21 cellular contexts compared by ENCODE assay signal in the genomic region with DNA sequence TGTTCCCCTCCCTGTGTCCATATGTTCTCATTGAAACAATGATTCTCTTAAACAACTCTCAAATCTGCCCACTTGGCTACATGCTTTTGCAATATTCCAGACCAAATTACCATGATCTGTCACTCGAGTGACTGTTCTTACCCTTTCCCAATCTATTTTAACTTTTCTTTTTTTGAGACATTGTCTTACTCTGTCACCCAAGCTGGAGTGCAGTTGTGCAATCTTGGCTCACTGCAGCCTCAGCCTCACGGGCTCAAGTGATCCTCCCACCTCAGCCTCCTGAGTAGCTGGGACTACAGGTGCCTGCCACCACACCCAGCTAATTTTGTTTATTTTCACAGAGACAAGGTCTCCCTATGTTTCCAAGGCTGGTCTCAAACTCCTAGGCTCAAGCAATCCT.
"Had no signal": no experiment of that assay in that cellular context is flagged by ENCODE, and none has a peak within 500 bp of the region (broad histone marks: within the 10 kb centered on the region; RNA-seq: fewer than 3 reads in every experiment).

No MANE protein-coding gene starts in this region.

- H3K4me2 ChIP-seq: smooth muscle cell had no signal

- H3K27ac Mint-ChIP-seq: natural killer cell had no signal

- H3K4me3 ChIP-seq: gastrocnemius medialis, lung, pancreas, smooth muscle cell, stomach, thyroid gland, vagina had no signal

- H3K36me3 Mint-ChIP-seq: natural killer cell had no signal

- FAIRE-seq: keratinocyte, pancreas had no signal

- H3K9me3 ChIP-seq: gastrocnemius medialis, neutrophil, pancreas, stomach, thyroid gland, vagina had no signal

- DNase-seq: cortex of kidney; effector CD4-positive, alpha-beta T cell; foreskin fibroblast; gastrocnemius medialis; head of caudate nucleus; natural killer cell; pancreas; stimulated activated CD4-positive, alpha-beta T cell treated with anti-CD3 and anti-CD28 coated beads, Interleukin-12 subunit alpha, Interleukin-12 subunit beta, amount 100 ng/mL, for 4 hours; stimulated activated CD4-positive, alpha-beta T cell treated with anti-CD3 and anti-CD28 coated beads, Interleukin-1b, Interleukin-23, amount 100 ng/mL, for 48 hours; stimulated activated CD4-positive, alpha-beta T cell treated with anti-CD3 and anti-CD28 coated beads, Interleukin-4, amount 100 ng/mL, for 24 hours; stimulated activated naive CD4-positive, alpha-beta T cell treated with Interleukin-2 at 50 U/mL for 16 hours; stomach; thyroid gland had no signal

- H3K4me3 Mint-ChIP-seq: memory B cell; natural killer cell; stimulated activated effector memory CD8-positive, alpha-beta T cell treated with anti-CD3 and anti-CD28 coated beads, Interleukin-12 subunit alpha, Interleukin-12 subunit beta, amount 100 ng/mL, for 72 hours had no signal

- H3K4me1 ChIP-seq: pancreas had no signal

- H3K9me3 Mint-ChIP-seq: memory B cell; natural killer cell; stimulated activated effector memory CD8-positive, alpha-beta T cell treated with anti-CD3 and anti-CD28 coated beads, Interleukin-12 subunit alpha, Interleukin-12 subunit beta, amount 100 ng/mL, for 72 hours had no signal

- H3K27me3 Mint-ChIP-seq: memory B cell had no signal

- H3K27ac ChIP-seq: neutrophil, pancreas, thyroid gland had no signal

- H3K27me3 ChIP-seq: gastrocnemius medialis, neutrophil, pancreas, stomach, thyroid gland, vagina had no signal

- ATAC-seq: gastrocnemius medialis; natural killer cell; pancreas; sciatic nerve; stimulated activated effector memory CD8-positive, alpha-beta T cell treated with anti-CD3 and anti-CD28 coated beads, Interleukin-12 subunit alpha, Interleukin-12 subunit beta, amount 100 ng/mL, for 72 hours had no signal
